ENCODE assay signal across 26 cellular contexts in the genomic region with DNA sequence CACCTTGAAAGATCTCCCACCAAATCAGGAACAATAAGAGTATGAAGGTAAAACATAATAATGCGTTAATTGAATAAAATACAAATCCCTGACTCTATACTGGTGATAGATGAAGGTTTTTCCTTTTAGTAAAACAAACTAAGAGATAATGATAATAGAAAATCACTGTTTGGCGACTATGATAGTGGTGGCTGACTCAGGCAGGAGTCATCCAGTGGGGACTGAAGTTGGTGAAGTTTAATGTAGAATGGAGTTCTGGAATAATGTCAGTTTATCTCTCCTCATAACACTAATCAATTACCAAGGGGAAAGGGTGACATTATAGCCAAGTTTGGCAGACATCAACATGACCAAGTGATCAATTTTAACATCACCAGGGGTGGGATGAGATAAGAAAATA. TPM values are rescaled to one million over a fixed set of nuclear protein-coding genes. Genes with fewer than 3 reads are reported as not detected.
A peak's percentile ranks its signal among the peaks of the same experiment; 100 is the strongest.
DNase-seq lines count a peak whose midpoint lies in the region; ATAC-seq and TF ChIP-seq lines count a peak whose summit lies in the region.
"Had no signal": no experiment of that assay in that cellular context is flagged by ENCODE, and none has a peak within 500 bp of the region (broad histone marks: within the 10 kb centered on the region; RNA-seq: fewer than 3 reads in every experiment).

No MANE protein-coding gene starts in this region.

- H3K9me3 ChIP-seq in GM23248 (ENCODE audit: low read depth), result no peaks in the 10 kb centered on the region
- H3K9me3 ChIP-seq: ascending aorta, lower lobe of right lung, sigmoid colon, transverse colon had no signal

- H3K79me2 ChIP-seq in GM23248 (ENCODE audit: insufficient read depth), result no peaks in the 10 kb centered on the region

- DNase-seq in GM23248 (peak; percentile 58), RPMI7951 (ENCODE audit: low read depth) (peak; percentile 24), fibroblast of mammary gland (ENCODE audit: low read depth) (peak; percentile 43), skeletal muscle cell (ENCODE audit: low read depth) (peak; percentile 2), mucosa of gallbladder (ENCODE audit: low spot score) (no peak)
- DNase-seq: AML-193; CD4-positive, alpha-beta memory T cell; cerebellar nuclear complex; GF-D8; H7; Kasumi-1; kidney; lower lobe of right lung; NCI-H1092 treated with DMSO at 0.1 percent for 48 hours; NCI-H187 treated with DMSO at 0.1 percent for 48 hours; NCI-H526 treated with DMSO at 0.1 percent for 48 hours; sigmoid colon; SW 1271; T1000; transverse colon had no signal

- H3K36me3 ChIP-seq in GM23248 (ENCODE audit: low read depth), result no peaks in the 10 kb centered on the region
- H3K36me3 ChIP-seq: ascending aorta, lower lobe of right lung, sigmoid colon, transverse colon had no signal

- H4K20me1 ChIP-seq in GM23248 (ENCODE audit: insufficient read depth), result no peaks in the 10 kb centered on the region

- in situ Hi-C loops in GM23248 (cut with MboI), result no loop called here

- H3K27me3 ChIP-seq in GM23248 (replicated peaks; ENCODE audit: insufficient read depth), result no peaks in the 10 kb centered on the region
- H3K27me3 ChIP-seq: ascending aorta, sigmoid colon, transverse colon had no signal

- no peak overlapping the region for H3K9ac ChIP-seq in GM23248

- no peak overlapping the region for H3K27ac ChIP-seq in GM23248
- H3K27ac ChIP-seq: ascending aorta, epithelial cell of prostate, lower lobe of right lung, sigmoid colon, transverse colon had no signal

- no peak overlapping the region for H3K4me2 ChIP-seq in GM23248 (ENCODE audit: unreplicated experiment)

- H2AFZ ChIP-seq in GM23248, result no peak overlapping the region

- H3K9me2 ChIP-seq in GM23248 (ENCODE audit: insufficient read depth), result no peaks in the 10 kb centered on the region

- no peak for TF ChIP-seq CTCF in fibroblast of mammary gland (conservative IDR thresholded peaks at IDR 0.05; ENCODE audit: control insufficient read depth, insufficient read depth, low read depth, low read length)

- no peak overlapping the region for H3K4me3 ChIP-seq in GM23248
- H3K4me3 ChIP-seq in fibroblast of mammary gland (ENCODE audit: control insufficient read depth, low read depth, low read length), result no peak overlapping the region
- H3K4me3 ChIP-seq in skeletal muscle cell (ENCODE audit: low read depth, low read length), result no peak overlapping the region
- H3K4me3 ChIP-seq: ascending aorta, lower lobe of right lung, sigmoid colon, transverse colon had no signal

- H3F3A ChIP-seq in GM23248 (ENCODE audit: insufficient read depth), result peaks cover 16% of the 10 kb centered on the region; the same call in 1 of the 2 replicates

- ATAC-seq in GM18519 (IDR thresholded peaks at IDR 0.05; ENCODE audit: low FRiP score, unreplicated experiment), result no peak
- no peak for ATAC-seq in GM19328 (IDR thresholded peaks at IDR 0.05; ENCODE audit: unreplicated experiment)
- ATAC-seq: lower lobe of right lung, WTC11 had no signal

- WGBS in GM23248 (ENCODE audit: low coverage in 1 of 2, low lambda C conversion rate in 2 of 2, missing lambda C conversion rate in 2 of 2), 2 experiments, result 53 to 55% methylated on average over 2 of the region's 2 CpGs

- H3K4me1 ChIP-seq in GM23248 (ENCODE audit: insufficient read depth), result peaks cover 24% of the 10 kb centered on the region
- H3K4me1 ChIP-seq: ascending aorta, lower lobe of right lung, sigmoid colon had no signal

RNA-seq across cellular contexts. Expression of gene ABCG2, which starts 21.3 kb away (rescaled TPM):
- total RNA-seq in GM23248 (2014; rRNA removed; shearing (Covaris generic)), result 0.11 and 0.76 TPM in 2 replicates
- 0.05 and 0.14 TPM in 2 replicates for polyA plus RNA-seq in GM23248 (2016; fragmentation: Nextera tagmentation; extraction: Ambion mirVana)
- 2.3 and 3.3 TPM in 2 replicates for total RNA-seq in RPMI7951 (2014; rRNA removed; shearing (Covaris generic))
- 3.5 TPM for total RNA-seq in mucosa of gallbladder
- polyA plus RNA-seq: neural cell had no signal
